In the genomic region with DNA sequence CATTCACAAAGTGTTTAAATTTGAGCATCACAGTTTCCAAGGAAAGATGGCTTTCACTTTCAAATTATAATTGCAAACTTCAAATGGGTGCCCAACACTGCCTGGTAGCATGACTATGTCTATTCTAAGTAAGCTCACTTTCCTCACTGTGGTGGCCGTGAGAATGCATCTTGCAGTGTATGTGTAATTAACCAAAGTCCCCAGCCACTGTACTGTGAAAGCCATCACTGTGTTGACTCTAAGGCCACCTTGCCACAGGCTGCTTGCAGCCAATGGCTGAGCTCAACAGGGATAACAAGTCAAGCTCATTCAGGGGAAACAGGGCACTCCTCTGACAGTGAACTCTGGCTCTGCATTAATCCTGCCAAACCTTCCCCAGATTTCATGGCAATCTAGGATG, we compare ENCODE assay signal across 27 cellular contexts. TPM values are rescaled to one million over a fixed set of nuclear protein-coding genes. Genes with fewer than 3 reads are reported as not detected.
DNase-seq lines count a peak whose midpoint lies in the region; ATAC-seq and TF ChIP-seq lines count a peak whose summit lies in the region.
"Had no signal": no experiment of that assay in that cellular context is flagged by ENCODE, and none has a peak within 500 bp of the region (broad histone marks: within the 10 kb centered on the region; RNA-seq: fewer than 3 reads in every experiment).

No MANE protein-coding gene starts in this region.

- no peak overlapping the region for H3K27ac ChIP-seq in foreskin keratinocyte
- H3K27ac ChIP-seq: breast epithelium, gastroesophageal sphincter, neutrophil, tibial nerve had no signal

- peaks cover 2% of the 10 kb centered on the region for H3K27me3 Mint-ChIP-seq in activated CD8-positive, alpha-beta T cell treated with anti-CD3 and anti-CD28 coated beads for 36 hours
- peaks cover 6% of the 10 kb centered on the region for H3K27me3 Mint-ChIP-seq in chondrocyte (ENCODE audit: low read depth)
- H3K27me3 Mint-ChIP-seq: activated B cell treated with CpG ODN at 0.5 μM for 24 hours; activated naive CD4-positive, alpha-beta T cell treated with anti-CD3 and anti-CD28 coated beads, Interleukin-2, amount 50 U/mL, for 24 hours; naive B cell had no signal

- H3K4me3 Mint-ChIP-seq in activated CD8-positive, alpha-beta T cell treated with anti-CD3 and anti-CD28 coated beads for 36 hours = no peak overlapping the region
- H3K4me3 Mint-ChIP-seq in chondrocyte (ENCODE audit: unreplicated experiment) = no peak overlapping the region
- H3K4me3 Mint-ChIP-seq: activated B cell treated with CpG ODN at 0.5 μM for 24 hours; activated naive CD4-positive, alpha-beta T cell treated with anti-CD3 and anti-CD28 coated beads, Interleukin-2, amount 50 U/mL, for 24 hours; naive B cell; T-helper 1 cell treated with Interleukin-12 subunit alpha and Interleukin-12 subunit beta and Interleukin-4 antibody, amounts not matched to agents 30 μg/mL and 1 μg/mL, for 36 hours had no signal

- no peak overlapping the region for H3K27ac Mint-ChIP-seq in activated CD8-positive, alpha-beta T cell treated with anti-CD3 and anti-CD28 coated beads for 36 hours
- H3K27ac Mint-ChIP-seq in chondrocyte (ENCODE audit: unreplicated experiment) = no peak overlapping the region
- H3K27ac Mint-ChIP-seq: activated B cell treated with CpG ODN at 0.5 μM for 24 hours; activated naive CD4-positive, alpha-beta T cell treated with anti-CD3 and anti-CD28 coated beads, Interleukin-2, amount 50 U/mL, for 24 hours; naive B cell; T-helper 1 cell treated with Interleukin-12 subunit alpha and Interleukin-12 subunit beta and Interleukin-4 antibody, amounts not matched to agents 30 μg/mL and 1 μg/mL, for 36 hours had no signal

- intact Hi-C loops in activated CD8-positive, alpha-beta T cell treated with anti-CD3 and anti-CD28 coated beads for 36 hours (cut with micrococcal nuclease) = no loop called here

- H3K4me1 Mint-ChIP-seq in activated CD8-positive, alpha-beta T cell treated with anti-CD3 and anti-CD28 coated beads for 36 hours (ENCODE audit: low read depth) = no peaks in the 10 kb centered on the region
- H3K4me1 Mint-ChIP-seq in chondrocyte (ENCODE audit: low read depth) = peaks cover 10% of the 10 kb centered on the region
- H3K4me1 Mint-ChIP-seq: activated B cell treated with CpG ODN at 0.5 μM for 24 hours; activated naive CD4-positive, alpha-beta T cell treated with anti-CD3 and anti-CD28 coated beads, Interleukin-2, amount 50 U/mL, for 24 hours; naive B cell had no signal

- TF ChIP-seq CTCF in activated CD8-positive, alpha-beta T cell treated with anti-CD3 and anti-CD28 coated beads for 36 hours (IDR thresholded peaks at IDR 0.05) = no peak
- TF ChIP-seq CTCF in chondrocyte (IDR thresholded peaks at IDR 0.05) = no peak
- no peak for TF ChIP-seq CTCF in foreskin keratinocyte (conservative IDR thresholded peaks at IDR 0.05)

- H3K4me1 ChIP-seq in foreskin keratinocyte = no peaks in the 10 kb centered on the region

- no peaks in the 10 kb centered on the region for H3K27me3 ChIP-seq in foreskin keratinocyte
- H3K27me3 ChIP-seq: breast epithelium, gastroesophageal sphincter, neutrophil, tibial nerve had no signal

- POLR2A ChIA-PET in activated CD8-positive, alpha-beta T cell treated with anti-CD3 and anti-CD28 coated beads for 36 hours (lab: Charles Lee) = no interaction called here

- CTCF ChIA-PET in activated CD8-positive, alpha-beta T cell treated with anti-CD3 and anti-CD28 coated beads for 36 hours (lab: Charles Lee) = interaction anchor here (0.8 to 2.5 kb wide), 4 partner anchors 9 to 557 kb away, joined by 3 to 10 read pairs (median 4); no protein-coding TSS in a partner anchor

- H3K9me3 Mint-ChIP-seq in activated CD8-positive, alpha-beta T cell treated with anti-CD3 and anti-CD28 coated beads for 36 hours = no peaks in the 10 kb centered on the region
- no peaks in the 10 kb centered on the region for H3K9me3 Mint-ChIP-seq in chondrocyte (ENCODE audit: low read depth)
- H3K9me3 Mint-ChIP-seq: activated naive CD4-positive, alpha-beta T cell treated with anti-CD3 and anti-CD28 coated beads, Interleukin-2, amount 50 U/mL, for 24 hours; T-helper 1 cell treated with Interleukin-12 subunit alpha and Interleukin-12 subunit beta and Interleukin-4 antibody, amounts not matched to agents 30 μg/mL and 1 μg/mL, for 36 hours had no signal

- DNase-seq in DMS53 (lab: John Stamatoyannopoulos, UW) = peak; percentile 38
- DNase-seq in DMS53 treated with DMSO at 0.1 percent for 48 hours (lab: John Stamatoyannopoulos, UW; ENCODE audit: unreplicated experiment) = no peak
- peak; percentile 7 for DNase-seq in stimulated activated CD4-positive, alpha-beta T cell treated with anti-CD3 and anti-CD28 coated beads, Interleukin-1b, Interleukin-23, amount 100 ng/mL, for 48 hours
- DNase-seq in stimulated activated CD4-positive, alpha-beta T cell treated with anti-CD3 and anti-CD28 coated beads, Interleukin-2, amount 100 ng/mL, for 24 hours = no peak
- DNase-seq in activated CD8-positive, alpha-beta T cell treated with anti-CD3 and anti-CD28 coated beads for 36 hours = peak; percentile 15
- DNase-seq in chondrocyte (ENCODE audit: low spot score) = no peak
- no peak for DNase-seq in foreskin keratinocyte
- DNase-seq in activated CD4-positive, CD25-positive, alpha-beta regulatory T cell treated with anti-CD3 and anti-CD28 coated beads, Interleukin-2, amount 50 U/mL, for 72 hours = no peak
- DNase-seq: 8988T; activated B cell treated with CpG ODN at 0.5 μM for 24 hours; anterior cingulate cortex; kidney glomerular epithelial cell; midbrain; naive B cell; NCI-H146; NCI-H2107; NCI-H524; right cardiac atrium; stimulated activated CD4-positive, alpha-beta T cell treated with anti-CD3 and anti-CD28 coated beads, Interleukin-4, amount 100 ng/mL, for 1 hour had no signal

- H3K36me3 Mint-ChIP-seq in activated CD8-positive, alpha-beta T cell treated with anti-CD3 and anti-CD28 coated beads for 36 hours (ENCODE audit: low read depth) = no peaks in the 10 kb centered on the region
- no peaks in the 10 kb centered on the region for H3K36me3 Mint-ChIP-seq in chondrocyte (ENCODE audit: low read depth)
- H3K36me3 Mint-ChIP-seq: activated naive CD4-positive, alpha-beta T cell treated with anti-CD3 and anti-CD28 coated beads, Interleukin-2, amount 50 U/mL, for 24 hours; naive B cell had no signal

- peak; percentile 51 for ATAC-seq in activated CD8-positive, alpha-beta T cell treated with anti-CD3 and anti-CD28 coated beads for 36 hours
- no peak for ATAC-seq in foreskin keratinocyte
- ATAC-seq: gastroesophageal sphincter, right cardiac atrium, Right ventricle myocardium inferior, SK-N-SH treated with all-trans-retinoic acid at 6 μM for 48 hours had no signal

RNA-seq across cellular contexts. Expression of gene LGALSL, which starts 43.3 kb away (rescaled TPM):
- 1 to 10 TPM; 3.8 to 3.9 TPM for total RNA-seq in activated CD8-positive, alpha-beta T cell treated with anti-CD3 and anti-CD28 coated beads for 36 hours
- 12.2 to 26.3 TPM (median 25.0 TPM) in 3 replicates for total RNA-seq in chondrocyte
- total RNA-seq in foreskin keratinocyte = 14.7 and 21.1 TPM in 2 replicates
- polyA plus RNA-seq in foreskin keratinocyte = 13.6 and 21.5 TPM in 2 replicates

Comparison
In these comparisons a context has a peak if more than half of its experiments do, and no peak if none do; other contexts are left out.
1. DNase-seq: peak in DMS53 (single experiment), stimulated activated CD4-positive, alpha-beta T cell treated with anti-CD3 and anti-CD28 coated beads, Interleukin-1b, Interleukin-23, amount 100 ng/mL, for 48 hours (single experiment) and activated CD8-positive, alpha-beta T cell treated with anti-CD3 and anti-CD28 coated beads for 36 hours (single experiment); none in DMS53 treated with DMSO at 0.1 percent for 48 hours (single experiment), stimulated activated CD4-positive, alpha-beta T cell treated with anti-CD3 and anti-CD28 coated beads, Interleukin-2, amount 100 ng/mL, for 24 hours (0 of 2), chondrocyte (single experiment), foreskin keratinocyte (0 of 2) and activated CD4-positive, CD25-positive, alpha-beta regulatory T cell treated with anti-CD3 and anti-CD28 coated beads, Interleukin-2, amount 50 U/mL, for 72 hours (single experiment).